ENCODE assay signal across 1 cellular context in genomic region chr17:47907932-47908562, GRCh38.
TF ChIP-seq lines count a peak whose summit lies in the region.

No MANE protein-coding gene starts in this region.

TF ChIP-seq in GM12878, 131 proteins besides CTCF, POLR2A, EP300 and RAD21:
- no peak for TF ChIP-seq CHD4 (IDR thresholded peaks at IDR 0.05)
- TF ChIP-seq SUPT20H (IDR thresholded peaks at IDR 0.05; ENCODE audit: borderline replicate concordance, control insufficient read depth, low read depth, low read length) = no peak
- no peak for TF ChIP-seq IRF3 (IDR thresholded peaks at IDR 0.05)
